Comparison of ENCODE assay signal across 9 cellular contexts in the genomic region with DNA sequence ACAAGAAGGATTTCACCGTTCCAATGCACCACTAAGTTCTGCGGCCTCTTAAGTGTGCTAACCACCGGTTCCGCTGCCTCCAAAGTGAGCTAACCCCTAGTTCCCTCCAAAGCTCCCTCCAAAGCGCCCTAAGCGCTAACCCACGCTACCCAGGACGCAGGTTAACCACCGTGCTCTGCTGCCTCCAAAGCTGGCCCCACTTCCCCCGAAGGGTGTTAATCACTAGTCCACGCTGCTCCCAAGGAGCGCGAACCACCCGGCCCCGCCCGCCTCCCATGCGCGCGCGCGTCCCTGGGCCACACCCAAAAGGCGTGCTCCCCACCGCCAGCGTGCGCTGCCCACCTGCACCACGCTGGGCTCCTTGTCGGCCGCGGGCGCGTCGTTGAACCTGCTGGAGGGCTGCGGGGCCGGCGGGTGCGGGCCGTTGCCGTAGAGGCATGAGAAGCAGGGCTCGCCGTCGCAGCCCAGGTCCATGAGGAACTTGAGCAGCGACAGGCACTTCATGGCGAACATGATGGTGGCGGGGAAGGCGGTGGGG. TPM values are rescaled to one million over a fixed set of nuclear protein-coding genes. Genes with fewer than 3 reads are reported as not detected.
A peak's percentile ranks its signal among the peaks of the same experiment; 100 is the strongest.
DNase-seq lines count a peak whose midpoint lies in the region; ATAC-seq and TF ChIP-seq lines count a peak whose summit lies in the region.
"Had no signal": no experiment of that assay in that cellular context is flagged by ENCODE, and none has a peak within 500 bp of the region (broad histone marks: within the 10 kb centered on the region; RNA-seq: fewer than 3 reads in every experiment).

No MANE protein-coding gene starts in this region.

- H3K27me3 ChIP-seq in testis: no peaks in the 10 kb centered on the region
- no peaks in the 10 kb centered on the region for H3K27me3 ChIP-seq in Karpas-422 (ENCODE audit: low read length)

- TF ChIP-seq POLR2A in testis (IDR thresholded peaks at IDR 0.05): no peak

- 21 to 42% methylated on average over 14 to 45 of the region's 45 CpGs for WGBS in testis, 2 donors

- no peak for DNase-seq in activated naive CD4-positive, alpha-beta T cell treated with anti-CD3 and anti-CD28 coated beads, Interleukin-2, amount 10 ng/mL, durations not matched to agents 7 days and 5 days
- DNase-seq in activated naive CD4-positive, alpha-beta T cell treated with Interleukin-2 at 50 U/mL for 16 hours: no peak
- DNase-seq in activated naive CD8-positive, alpha-beta T cell treated with anti-CD3 and anti-CD28 coated beads, Interleukin-2, amount 50 U/mL, for 24 hours: no peak
- no peak for DNase-seq in memory B cell (ENCODE audit: low spot score in 2 of 2)
- DNase-seq in testis: peak; percentile 21
- DNase-seq in nucleus accumbens (lab: John Stamatoyannopoulos, UW): no peak
- DNase-seq in stimulated activated CD4-positive, alpha-beta T cell treated with anti-CD3 and anti-CD28 coated beads, Interleukin-15, amount 100 ng/mL, for 24 hours: no peak
- DNase-seq in Karpas-422: no peak

- no peaks in the 10 kb centered on the region for H3K36me3 ChIP-seq in testis (ENCODE audit: low read depth, missing control alignments)
- H3K36me3 ChIP-seq in Karpas-422 (ENCODE audit: insufficient read depth, low read length): no peaks in the 10 kb centered on the region

- no peak for TF ChIP-seq CTCF in testis (IDR thresholded peaks at IDR 0.05)

- H3K27ac ChIP-seq in testis: no peak overlapping the region
- no peak overlapping the region for H3K27ac ChIP-seq in Karpas-422 (ENCODE audit: low read length)

- no peaks in the 10 kb centered on the region for H3K9me3 Mint-ChIP-seq in activated naive CD4-positive, alpha-beta T cell treated with anti-CD3 and anti-CD28 coated beads, Interleukin-2, amount 10 ng/mL, durations not matched to agents 7 days and 5 days
- no peaks in the 10 kb centered on the region for H3K9me3 Mint-ChIP-seq in activated naive CD8-positive, alpha-beta T cell treated with anti-CD3 and anti-CD28 coated beads, Interleukin-2, amount 50 U/mL, for 24 hours
- no peaks in the 10 kb centered on the region for H3K9me3 Mint-ChIP-seq in memory B cell

- no peak for ATAC-seq in activated naive CD8-positive, alpha-beta T cell treated with anti-CD3 and anti-CD28 coated beads, Interleukin-2, amount 50 U/mL, for 24 hours
- ATAC-seq in memory B cell (ENCODE audit: low read depth): no peak

- H4K20me1 ChIP-seq in Karpas-422 (ENCODE audit: insufficient read depth, low read depth, low read length): peaks cover 20% of the 10 kb centered on the region

- H3K4me1 Mint-ChIP-seq in activated naive CD4-positive, alpha-beta T cell treated with anti-CD3 and anti-CD28 coated beads, Interleukin-2, amount 10 ng/mL, durations not matched to agents 7 days and 5 days: peaks cover 21% of the 10 kb centered on the region
- peaks cover 17% of the 10 kb centered on the region for H3K4me1 Mint-ChIP-seq in activated naive CD8-positive, alpha-beta T cell treated with anti-CD3 and anti-CD28 coated beads, Interleukin-2, amount 50 U/mL, for 24 hours
- H3K4me1 Mint-ChIP-seq in memory B cell: peaks cover 2% of the 10 kb centered on the region

- H3K9me3 ChIP-seq in testis (no peaks in the 10 kb centered on the region), Karpas-422 (ENCODE audit: low read length) (no peaks in the 10 kb centered on the region)

- peak overlapping the region; percentile 62 for H3K4me3 Mint-ChIP-seq in activated naive CD4-positive, alpha-beta T cell treated with anti-CD3 and anti-CD28 coated beads, Interleukin-2, amount 10 ng/mL, durations not matched to agents 7 days and 5 days
- peak overlapping the region; percentile 43 for H3K4me3 Mint-ChIP-seq in activated naive CD8-positive, alpha-beta T cell treated with anti-CD3 and anti-CD28 coated beads, Interleukin-2, amount 50 U/mL, for 24 hours
- peak overlapping the region; percentile 68 for H3K4me3 Mint-ChIP-seq in memory B cell

- no peaks in the 10 kb centered on the region for H3K4me1 ChIP-seq in testis
- no peaks in the 10 kb centered on the region for H3K4me1 ChIP-seq in Karpas-422 (ENCODE audit: low read length)

- peak overlapping the region; percentile 77 for H3K27ac Mint-ChIP-seq in activated naive CD4-positive, alpha-beta T cell treated with anti-CD3 and anti-CD28 coated beads, Interleukin-2, amount 10 ng/mL, durations not matched to agents 7 days and 5 days
- H3K27ac Mint-ChIP-seq in activated naive CD8-positive, alpha-beta T cell treated with anti-CD3 and anti-CD28 coated beads, Interleukin-2, amount 50 U/mL, for 24 hours: no peak overlapping the region
- no peak overlapping the region for H3K27ac Mint-ChIP-seq in memory B cell

- H3K79me2 ChIP-seq in Karpas-422 (ENCODE audit: low read length): no peaks in the 10 kb centered on the region

- CTCF ChIA-PET in activated naive CD4-positive, alpha-beta T cell treated with anti-CD3 and anti-CD28 coated beads, Interleukin-2, amount 10 ng/mL, durations not matched to agents 7 days and 5 days (lab: Charles Lee): interaction anchor here (1.1 to 8.0 kb wide), 22 partner anchors 9 to 242 kb away, joined by 3 to 186 read pairs (median 16); partner anchors contain the start of genes ASB2, CCDC197 and FAM181A

- H2AFZ ChIP-seq in Karpas-422 (ENCODE audit: low read length): no peak overlapping the region

- H3K27me3 Mint-ChIP-seq in activated naive CD4-positive, alpha-beta T cell treated with anti-CD3 and anti-CD28 coated beads, Interleukin-2, amount 10 ng/mL, durations not matched to agents 7 days and 5 days: peaks cover 4% of the 10 kb centered on the region
- H3K27me3 Mint-ChIP-seq in activated naive CD8-positive, alpha-beta T cell treated with anti-CD3 and anti-CD28 coated beads, Interleukin-2, amount 50 U/mL, for 24 hours: peaks cover 25% of the 10 kb centered on the region
- H3K27me3 Mint-ChIP-seq in memory B cell: no peaks in the 10 kb centered on the region

- H3K36me3 Mint-ChIP-seq in activated naive CD4-positive, alpha-beta T cell treated with anti-CD3 and anti-CD28 coated beads, Interleukin-2, amount 10 ng/mL, durations not matched to agents 7 days and 5 days: peaks cover 35% of the 10 kb centered on the region
- H3K36me3 Mint-ChIP-seq in activated naive CD8-positive, alpha-beta T cell treated with anti-CD3 and anti-CD28 coated beads, Interleukin-2, amount 50 U/mL, for 24 hours (ENCODE audit: low read depth): no peaks in the 10 kb centered on the region
- H3K36me3 Mint-ChIP-seq in memory B cell: peaks cover 2% of the 10 kb centered on the region

- no peak overlapping the region for H3K4me2 ChIP-seq in Karpas-422 (ENCODE audit: low read depth, low read length, poor library complexity, severe bottlenecking)

- no peaks in the 10 kb centered on the region for H3K9me2 ChIP-seq in Karpas-422 (replicated peaks; ENCODE audit: insufficient read depth, low read length)

- no peak overlapping the region for H3K9ac ChIP-seq in Karpas-422 (ENCODE audit: low read length)

- H3K4me3 ChIP-seq in testis (peak overlapping the region; percentile 51 to 56), Karpas-422 (ENCODE audit: low read length) (no peak overlapping the region)

- intact Hi-C loops in testis (cut with DNase I; ENCODE audit: low total_unique reads): loop anchor here (5.0 kb wide), 1 partner anchor 63 kb away; no protein-coding TSS in a partner anchor

RNA-seq across cellular contexts. Expression of gene FAM181A, which starts 11.7 kb away (rescaled TPM):
- 10 to 100 TPM; 12.7 to 18.0 TPM for total RNA-seq in testis
- 48.5 TPM for polyA plus RNA-seq in testis (ENCODE audit: insufficient read depth, low read depth, low replicate concordance)
- not detected in 2 replicates for total RNA-seq in Karpas-422 (2014; rRNA removed; shearing (Covaris generic); ENCODE audit: low replicate concordance)
- total RNA-seq: mesenteric fat pad had no signal

RNA-seq across cellular contexts. Expression of gene ASB2, which starts 37.5 kb away (rescaled TPM):
- 1 to 10 TPM; 3.7 to 4.3 TPM for total RNA-seq in testis
- 3.5 TPM for polyA plus RNA-seq in testis (ENCODE audit: insufficient read depth, low read depth, low replicate concordance)
- total RNA-seq in Karpas-422 (2014; rRNA removed; shearing (Covaris generic); ENCODE audit: low replicate concordance): 0.69 and 2.3 TPM in 2 replicates

RNA-seq across cellular contexts. Expression of gene CCDC197, which starts 58.3 kb away (rescaled TPM):
- 10 to 100 TPM in 1 of 2 donors, 1 to 10 TPM in 1; 5.6 to 20.7 TPM for total RNA-seq in testis
- 31.0 TPM for polyA plus RNA-seq in testis (ENCODE audit: insufficient read depth, low read depth, low replicate concordance)
- not detected in 2 replicates for total RNA-seq in Karpas-422 (2014; rRNA removed; shearing (Covaris generic); ENCODE audit: low replicate concordance)
- total RNA-seq: mesenteric fat pad had no signal

Comparison
In these comparisons a context has a peak if more than half of its experiments do, and no peak if none do; other contexts are left out.
1. RNA of gene FAM181A, which starts 11.7 kb away (total RNA-seq): 12.7 to 18.0 TPM in testis; not detected in Karpas-422; every median in the first group is over 10 times any median in the second.
2. Peak in every context shown above with its lines, with median percentiles within 50 percentile points of each other: H3K4me3 Mint-ChIP-seq.